Comparison of ENCODE assay signal across 8 cellular contexts in the genomic region with DNA sequence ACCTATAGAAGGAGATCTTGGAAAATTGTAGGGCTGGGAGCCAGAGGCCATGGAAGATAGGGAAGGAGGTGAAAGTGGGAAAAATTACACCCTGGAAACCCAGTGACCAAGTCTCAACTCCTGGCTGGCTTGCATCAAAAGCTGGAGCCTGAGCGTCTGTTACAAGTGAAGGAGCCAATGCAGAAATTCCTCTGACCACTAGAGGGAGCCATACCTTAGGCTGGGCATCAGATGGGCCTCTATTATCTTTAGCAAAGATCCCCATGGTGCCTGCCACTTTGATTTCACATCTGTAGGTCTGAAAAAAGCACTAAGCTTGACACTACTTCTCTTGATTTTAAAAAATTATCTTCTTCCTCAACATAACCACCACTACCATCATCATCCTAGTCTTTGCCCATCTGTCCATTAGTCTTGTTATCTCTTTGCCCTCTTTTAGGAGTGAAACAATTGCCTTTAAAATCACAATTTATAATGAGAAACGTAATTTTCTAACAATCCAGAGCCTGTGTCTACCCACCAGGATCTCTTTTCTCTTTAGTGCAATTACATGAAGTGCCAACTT.
DNase-seq lines count a peak whose midpoint lies in the region; ATAC-seq and TF ChIP-seq lines count a peak whose summit lies in the region.

No MANE protein-coding gene starts in this region.

- DNase-seq in Daoy (ENCODE audit: low read depth) (peak; percentile 58), HS-5 (ENCODE audit: low read depth) (peak; percentile 34), NCI-H82 treated with DMSO at 0.1 percent for 48 hours (lab: John Stamatoyannopoulos, UW; ENCODE audit: unreplicated experiment) (peak; percentile 27), fibroblast of lung (ENCODE audit: low read depth in 2 of 2) (peak; percentile 51 to 76), nephron progenitor cell (peak; percentile 67), ureter (ENCODE audit: low spot score) (peak; percentile 66)
- peak; percentile 63 for DNase-seq in activated CD8-positive, alpha-beta memory T cell treated with anti-CD3 and anti-CD28 coated beads, Interleukin-2, amount 50 U/mL, for 48 hours

- no peaks in the 10 kb centered on the region for H3K27me3 ChIP-seq in fibroblast of lung (ENCODE audit: control insufficient read depth, insufficient read depth, low read length)

- H3K27ac Mint-ChIP-seq in nephron progenitor cell, result no peak overlapping the region

- no peaks in the 10 kb centered on the region for H3K36me3 ChIP-seq in fibroblast of lung (ENCODE audit: control insufficient read depth, insufficient read depth, low read length)

- ATAC-seq in GM21447 (IDR thresholded peaks at IDR 0.05; ENCODE audit: unreplicated experiment), result peak; percentile 92

- no peak overlapping the region for H3K9ac ChIP-seq in fibroblast of lung (ENCODE audit: insufficient read depth, low read length)

- no peaks in the 10 kb centered on the region for H3K36me3 Mint-ChIP-seq in nephron progenitor cell (ENCODE audit: low read depth)

- no peaks in the 10 kb centered on the region for H3K4me1 ChIP-seq in fibroblast of lung (ENCODE audit: control insufficient read depth, extremely low read depth, insufficient read depth, low read length)

- no peaks in the 10 kb centered on the region for H3K79me2 ChIP-seq in fibroblast of lung (ENCODE audit: control insufficient read depth, insufficient read depth, low read length)

- H3K9me3 Mint-ChIP-seq in nephron progenitor cell, result peaks cover 7% of the 10 kb centered on the region

- no peak overlapping the region for H3K4me3 ChIP-seq in fibroblast of lung (replicated peaks in 1 of 4; ENCODE audit: control extremely low read depth in 1 of 4, insufficient read depth in 1 of 4, low read depth in 3 of 4, low read length in 4 of 4)

- TF ChIP-seq CTCF in fibroblast of lung (conservative IDR thresholded peaks at IDR 0.05 in 1 of 2, IDR thresholded peaks at IDR 0.05 in 1 of 2; ENCODE audit: low read depth in 1 of 2, low read length in 2 of 2) (peak; percentile 96 to 98), nephron progenitor cell (IDR thresholded peaks at IDR 0.05) (peak; percentile 92)

- H3K9me3 ChIP-seq in fibroblast of lung (ENCODE audit: control insufficient read depth, insufficient read depth, low read depth, low read length), result no peaks in the 10 kb centered on the region

- H3K27me3 Mint-ChIP-seq in nephron progenitor cell (ENCODE audit: low read depth, poor library complexity), result no peaks in the 10 kb centered on the region

- H3K4me2 ChIP-seq in fibroblast of lung (ENCODE audit: extremely low read depth, insufficient read depth, low read length), result no peak overlapping the region

- H3K4me1 Mint-ChIP-seq in nephron progenitor cell, result no peaks in the 10 kb centered on the region

- no peak overlapping the region for H3K27ac ChIP-seq in fibroblast of lung (ENCODE audit: insufficient read depth, low read length)

- H2AFZ ChIP-seq in fibroblast of lung (ENCODE audit: low read length), result no peak overlapping the region

- H3K4me3 Mint-ChIP-seq in nephron progenitor cell, result no peak overlapping the region

- no peaks in the 10 kb centered on the region for H4K20me1 ChIP-seq in fibroblast of lung (ENCODE audit: control insufficient read depth, extremely low read depth, insufficient read depth, low read length)
